Comparison of ENCODE assay signal across 25 cellular contexts in the genomic region with DNA sequence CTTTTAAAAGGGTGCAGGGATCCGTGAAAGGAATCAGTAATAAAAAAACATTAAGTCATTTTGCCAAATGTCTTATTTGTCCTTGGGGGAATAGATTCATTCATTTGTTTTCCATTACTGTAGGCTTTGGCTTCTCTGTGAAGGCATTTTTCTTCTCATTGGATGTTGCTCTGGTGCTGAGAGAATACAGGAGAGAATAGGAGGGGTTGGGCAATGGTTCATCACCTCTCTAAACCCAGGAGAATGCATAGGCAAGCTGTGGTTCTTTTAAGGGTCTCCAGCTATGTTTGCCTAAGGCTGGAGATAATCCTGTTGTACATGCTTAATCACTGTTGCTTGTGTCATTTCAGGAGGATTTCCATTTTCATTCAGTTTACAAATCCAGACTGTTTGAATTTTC.
DNase-seq lines count a peak whose midpoint lies in the region; ATAC-seq and TF ChIP-seq lines count a peak whose summit lies in the region.
"Had no signal": no experiment of that assay in that cellular context is flagged by ENCODE, and none has a peak within 500 bp of the region (broad histone marks: within the 10 kb centered on the region; RNA-seq: fewer than 3 reads in every experiment).

No MANE protein-coding gene starts in this region.

- H3K4me3 Mint-ChIP-seq in neural progenitor cell, result no peak overlapping the region
- H3K4me3 Mint-ChIP-seq: CD8-positive, alpha-beta T cell; H9 had no signal

- H4K91ac ChIP-seq in mesenchymal stem cell (ENCODE audit: low read length), result no peak overlapping the region

- peak overlapping the region; percentile 6 for H3K4me2 ChIP-seq in neural progenitor cell
- no peak overlapping the region for H3K4me2 ChIP-seq in mesenchymal stem cell (ENCODE audit: low read length, poor library complexity, severe bottlenecking)

- H3K9me3 ChIP-seq in left ventricle myocardium inferior (replicated peaks) (no peaks in the 10 kb centered on the region), SK-N-MC (ENCODE audit: low read depth, low read length) (no peaks in the 10 kb centered on the region), neural progenitor cell (ENCODE audit: low read depth) (no peaks in the 10 kb centered on the region), mesenchymal stem cell (ENCODE audit: control insufficient read depth, low read length) (no peaks in the 10 kb centered on the region), lower lobe of right lung (no peaks in the 10 kb centered on the region)

- no CpG with 5 or more reads among the region's 1 CpG for WGBS in mesenchymal stem cell

- no peaks in the 10 kb centered on the region for H3K9me3 Mint-ChIP-seq in neural progenitor cell
- H3K9me3 Mint-ChIP-seq: CD8-positive, alpha-beta T cell; H9 had no signal

- H2AK5ac ChIP-seq in mesenchymal stem cell (ENCODE audit: low read length, severe bottlenecking), result no peak overlapping the region

- peak overlapping the region; percentile 10 for H3K27ac Mint-ChIP-seq in neural progenitor cell
- H3K27ac Mint-ChIP-seq: CD8-positive, alpha-beta T cell; H9 had no signal

- H4K20me1 ChIP-seq in neural progenitor cell (ENCODE audit: low read depth), result no peaks in the 10 kb centered on the region

- H3K79me1 ChIP-seq in mesenchymal stem cell (replicated peaks; ENCODE audit: low read length, poor library complexity, severe bottlenecking), result no peaks in the 10 kb centered on the region

- H3K9ac ChIP-seq in SK-N-MC (ENCODE audit: insufficient read length), result no peak overlapping the region
- no peak overlapping the region for H3K9ac ChIP-seq in neural progenitor cell
- no peak overlapping the region for H3K9ac ChIP-seq in mesenchymal stem cell (ENCODE audit: low read length)
- H3K9ac ChIP-seq: GM23248 had no signal

- H3K79me2 ChIP-seq in neural progenitor cell (ENCODE audit: low read depth), result no peaks in the 10 kb centered on the region

- H3K4me3 ChIP-seq in left ventricle myocardium inferior, result no peak overlapping the region
- H3K4me3 ChIP-seq in SK-N-MC, result peak overlapping the region; percentile 9; the same call in 1 of the 2 replicates
- no peak overlapping the region for H3K4me3 ChIP-seq in neural progenitor cell
- peak overlapping the region in 1 of 2 experiments; percentile 31 for H3K4me3 ChIP-seq in mesenchymal stem cell (ENCODE audit: insufficient read depth in 1 of 2, low read depth in 1 of 2, low read length in 2 of 2)
- no peak overlapping the region for H3K4me3 ChIP-seq in lower lobe of right lung
- H3K4me3 ChIP-seq: GM23248 had no signal

- H3F3A ChIP-seq in neural progenitor cell (ENCODE audit: low read depth), result no peaks in the 10 kb centered on the region

- peaks cover 33% of the 10 kb centered on the region for H3K4me1 ChIP-seq in left ventricle myocardium inferior
- peaks cover 18% of the 10 kb centered on the region for H3K4me1 ChIP-seq in neural progenitor cell
- no peaks in the 10 kb centered on the region for H3K4me1 ChIP-seq in mesenchymal stem cell (ENCODE audit: control insufficient read depth, insufficient read depth, low read depth, low read length)
- H3K4me1 ChIP-seq in lower lobe of right lung, result no peaks in the 10 kb centered on the region

- no peak overlapping the region for H3K18ac ChIP-seq in mesenchymal stem cell (ENCODE audit: low read depth in 1 of 2, low read length in 2 of 2)

- H3K36me3 Mint-ChIP-seq in neural progenitor cell, result no peaks in the 10 kb centered on the region
- H3K36me3 Mint-ChIP-seq: CD8-positive, alpha-beta T cell had no signal

- no peak overlapping the region for H4K8ac ChIP-seq in mesenchymal stem cell (ENCODE audit: low read length)

- TF ChIP-seq CTCF in left ventricle myocardium inferior (IDR thresholded peaks at IDR 0.05; ENCODE audit: borderline replicate concordance) (no peak), neural progenitor cell (IDR thresholded peaks at IDR 0.05) (no peak), lower lobe of right lung (IDR thresholded peaks at IDR 0.05) (no peak)

- H3K23ac ChIP-seq in mesenchymal stem cell (ENCODE audit: low read length in 2 of 2), result no peak overlapping the region

- no peaks in the 10 kb centered on the region for H3K36me3 ChIP-seq in left ventricle myocardium inferior
- no peaks in the 10 kb centered on the region for H3K36me3 ChIP-seq in SK-N-MC (ENCODE audit: insufficient read depth, low read length)
- H3K36me3 ChIP-seq in neural progenitor cell, result no peaks in the 10 kb centered on the region
- H3K36me3 ChIP-seq in mesenchymal stem cell (ENCODE audit: control insufficient read depth in 1 of 2, insufficient read depth in 2 of 2, low read depth in 1 of 2, low read length in 2 of 2), result no peaks in the 10 kb centered on the region
- H3K36me3 ChIP-seq in lower lobe of right lung, result no peaks in the 10 kb centered on the region

- ATAC-seq in Right ventricle myocardium superior (ENCODE audit: poor library complexity) (peak; percentile 45), lower lobe of right lung (no peak)
- ATAC-seq: CD8-positive, alpha-beta T cell; PC-3 had no signal

- no peaks in the 10 kb centered on the region for H3K27me3 Mint-ChIP-seq in neural progenitor cell (ENCODE audit: insufficient read depth, low read depth)

- no peak overlapping the region for H3K4ac ChIP-seq in mesenchymal stem cell (ENCODE audit: low read depth in 1 of 2, low read length in 2 of 2)

- H2BK15ac ChIP-seq in mesenchymal stem cell (ENCODE audit: low read depth, poor library complexity, severe bottlenecking), result no peak overlapping the region

- no peak for DNase-seq in Right ventricle myocardium superior
- DNase-seq in left ventricle myocardium inferior, result no peak
- DNase-seq in SK-N-MC (ENCODE audit: low read depth, low spot score), result no peak
- peak; percentile 35 for DNase-seq in neural progenitor cell (ENCODE audit: low spot score)
- DNase-seq in mesenchymal stem cell, result no peak
- DNase-seq in activated CD8-positive, alpha-beta memory T cell treated with anti-CD3 and anti-CD28 coated beads for 24 hours, result no peak
- DNase-seq in lower lobe of right lung, result no peak
- DNase-seq: 8988T; AML-193; C1 segment of cervical spinal cord; Calu3; CD8-positive, alpha-beta T cell; DMS153; H9; MM.1S; NCI-H1048; NCI-H1417 treated with DMSO at 0.1 percent for 48 hours; NCI-H187 treated with DMSO at 0.1 percent for 48 hours; NCI-H2107; NCI-H2227 treated with DMSO at 0.1 percent for 48 hours; NCI-H510A; NCI-H774; PC-3; SHP77 had no signal

- H3K27ac ChIP-seq in left ventricle myocardium inferior (replicated peaks), result no peak overlapping the region
- peak overlapping the region; percentile 28; the same call in 1 of the 2 replicates for H3K27ac ChIP-seq in SK-N-MC
- H3K27ac ChIP-seq in neural progenitor cell, result peak overlapping the region; percentile 32
- H3K27ac ChIP-seq in mesenchymal stem cell (ENCODE audit: low read length, poor library complexity, severe bottlenecking), result no peak overlapping the region
- no peak overlapping the region for H3K27ac ChIP-seq in lower lobe of right lung
- H3K27ac ChIP-seq: GM23248 had no signal

- H3K27me3 ChIP-seq in left ventricle myocardium inferior (ENCODE audit: low read depth) (no peaks in the 10 kb centered on the region), neural progenitor cell (no peaks in the 10 kb centered on the region), mesenchymal stem cell (ENCODE audit: control insufficient read depth in 1 of 2, insufficient read depth in 1 of 2, low read length in 2 of 2) (no peaks in the 10 kb centered on the region), lower lobe of right lung (ENCODE audit: low read depth) (no peaks in the 10 kb centered on the region)

- H2BK12ac ChIP-seq in mesenchymal stem cell (ENCODE audit: low read length in 2 of 2), result no peak overlapping the region

- H2BK120ac ChIP-seq in mesenchymal stem cell (ENCODE audit: low read depth, low read length), result no peak overlapping the region

- no peak overlapping the region for H2AFZ ChIP-seq in neural progenitor cell (replicated peaks)
- no peak overlapping the region for H2AFZ ChIP-seq in mesenchymal stem cell (ENCODE audit: low read depth, low read length)
- H2AFZ ChIP-seq: GM23248 had no signal

- intact Hi-C loops in Right ventricle myocardium superior (cut with DNase I), result loop anchor here (10.0 kb wide), 1 partner anchor 322 kb away; no protein-coding TSS in a partner anchor
- intact Hi-C loops in left ventricle myocardium inferior (cut with micrococcal nuclease), result loop anchor here (10.0 kb wide), 1 partner anchor 312 kb away; no protein-coding TSS in a partner anchor
- intact Hi-C loops in lower lobe of right lung (cut with DNase I), result no loop called here

- no peak overlapping the region for H2BK5ac ChIP-seq in mesenchymal stem cell (ENCODE audit: low read depth, low read length, poor library complexity, severe bottlenecking)

- no peak overlapping the region for H3K14ac ChIP-seq in mesenchymal stem cell (ENCODE audit: low read length in 2 of 2)

- peaks cover 19% of the 10 kb centered on the region for H3K4me1 Mint-ChIP-seq in neural progenitor cell

Comparison
In these comparisons a context has a peak if more than half of its experiments do, and no peak if none do; other contexts are left out.
1. H3K27ac ChIP-seq: peak in SK-N-MC (single experiment) and neural progenitor cell (single experiment); none in left ventricle myocardium inferior (single experiment), mesenchymal stem cell (single experiment) and lower lobe of right lung (single experiment).